In the genomic region with DNA sequence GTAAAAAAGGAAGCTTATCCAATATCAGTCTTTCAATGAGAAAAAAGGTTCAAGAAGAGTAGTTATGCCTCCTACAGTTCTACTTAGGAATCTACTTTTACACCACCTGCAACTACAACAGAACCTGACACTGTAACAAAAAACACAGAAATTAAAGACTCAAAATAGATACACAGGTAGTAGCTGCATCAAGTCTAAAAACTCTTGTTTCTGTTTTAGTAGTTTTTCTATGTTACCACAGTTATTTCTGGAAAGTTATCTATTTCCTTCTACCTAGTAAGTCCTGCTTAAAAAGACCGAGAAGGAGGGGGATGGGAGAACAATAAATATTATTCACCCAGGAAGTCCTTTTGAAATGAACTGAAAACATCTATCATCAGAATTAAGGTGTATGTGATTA, we compare ENCODE assay signal across 11 cellular contexts. TPM values are rescaled to one million over a fixed set of nuclear protein-coding genes. Genes with fewer than 3 reads are reported as not detected.
DNase-seq lines count a peak whose midpoint lies in the region; ATAC-seq and TF ChIP-seq lines count a peak whose summit lies in the region.
"Had no signal": no experiment of that assay in that cellular context is flagged by ENCODE, and none has a peak within 500 bp of the region (broad histone marks: within the 10 kb centered on the region; RNA-seq: fewer than 3 reads in every experiment).

No MANE protein-coding gene starts in this region.

- H3K9ac ChIP-seq in KMS-11, result no peak overlapping the region

- H3K27me3 ChIP-seq in KMS-11 (ENCODE audit: insufficient read depth, low read depth) (no peaks in the 10 kb centered on the region), gastrocnemius medialis (no peaks in the 10 kb centered on the region)

- H3K4me1 ChIP-seq in KMS-11 (ENCODE audit: low read depth, poor library complexity, severe bottlenecking), result peaks cover 62% of the 10 kb centered on the region
- no peaks in the 10 kb centered on the region for H3K4me1 ChIP-seq in gastrocnemius medialis

- H4K20me1 ChIP-seq in KMS-11 (ENCODE audit: insufficient read depth), result no peaks in the 10 kb centered on the region

- in situ Hi-C loops in gastrocnemius medialis (cut with MboI; ENCODE audit: low sequenced_read_pairs in 4 of 4), result no loop called here

- TF ChIP-seq CTCF in GM12865 (IDR thresholded peaks at IDR 0.05; ENCODE audit: insufficient read depth, low read depth, low read length, missing control alignments) (no peak), KMS-11 (conservative IDR thresholded peaks at IDR 0.05; ENCODE audit: low read depth, low read length) (no peak), gastrocnemius medialis (IDR thresholded peaks at IDR 0.05 in 4 of 5, conservative IDR thresholded peaks at IDR 0.05 in 1 of 5) (no peak)

- H3K79me2 ChIP-seq in KMS-11 (ENCODE audit: insufficient read depth, low read depth), result peaks cover 48% of the 10 kb centered on the region; the same call in 1 of the 2 replicates

- H3K9me3 ChIP-seq in gastrocnemius medialis, result no peaks in the 10 kb centered on the region

- ATAC-seq in GM19035 (IDR thresholded peaks at IDR 0.05; ENCODE audit: unreplicated experiment) (peak; percentile 58), HG02678 (IDR thresholded peaks at IDR 0.05; ENCODE audit: unreplicated experiment) (peak; percentile 64), gastrocnemius medialis (no peak)
- ATAC-seq: left colon had no signal

- no peak overlapping the region for H3K4me3 ChIP-seq in GM12865 (ENCODE audit: low read depth, low read length)
- H3K4me3 ChIP-seq in KMS-11 (IDR thresholded peaks at IDR 0.05; ENCODE audit: insufficient read depth, low read depth, low read length), result no peak overlapping the region
- no peak overlapping the region for H3K4me3 ChIP-seq in gastrocnemius medialis

- DNase-seq in GM12865 (ENCODE audit: low read depth) (peak; percentile 60), mesenteric fat pad (ENCODE audit: low spot score) (no peak), gastrocnemius medialis (no peak)
- DNase-seq in activated effector memory CD4-positive, alpha-beta T cell treated with anti-CD3 and anti-CD28 coated beads, Interleukin-2, amount 50 U/mL, for 16 hours, result no peak
- no peak for DNase-seq in stimulated activated CD4-positive, alpha-beta T cell treated with anti-CD3 and anti-CD28 coated beads, Interleukin-4, amount 100 ng/mL, for 4 hours
- DNase-seq: C1 segment of cervical spinal cord, left colon had no signal

- intact Hi-C loops in gastrocnemius medialis (cut with DNase I; ENCODE audit: low total_unique reads), result no loop called here

- no peak overlapping the region for H2AFZ ChIP-seq in KMS-11 (ENCODE audit: low read depth)

- peak overlapping the region; percentile 75; the same call in 1 of the 2 replicates for H3K4me2 ChIP-seq in KMS-11

- H3K27ac ChIP-seq in KMS-11 (peak overlapping the region; percentile 5; the same call in 1 of the 2 replicates), gastrocnemius medialis (no peak overlapping the region)
- H3K27ac ChIP-seq: RWPE1 had no signal

- TF ChIP-seq POLR2A in gastrocnemius medialis (IDR thresholded peaks at IDR 0.05), result no peak

- H3K36me3 ChIP-seq in KMS-11 (ENCODE audit: insufficient read depth) (no peaks in the 10 kb centered on the region), gastrocnemius medialis (peaks cover 0 to 5% of the 10 kb centered on the region in 2 donors)

RNA-seq across cellular contexts. Expression of a gene that starts 52.5 kb away (rescaled TPM):
- total RNA-seq in mesenteric fat pad, result 31.2 TPM
- total RNA-seq in gastrocnemius medialis, result 10 to 100 TPM; 18.9 to 22.3 (median 20.1) TPM

Comparison
In these comparisons a context has a peak if more than half of its experiments do, and no peak if none do; other contexts are left out.
1. ATAC-seq: peak in GM19035 (single experiment) and HG02678 (single experiment); none in gastrocnemius medialis (0 of 2).